Comparison of ENCODE assay signal across 10 cellular contexts in the genomic region with DNA sequence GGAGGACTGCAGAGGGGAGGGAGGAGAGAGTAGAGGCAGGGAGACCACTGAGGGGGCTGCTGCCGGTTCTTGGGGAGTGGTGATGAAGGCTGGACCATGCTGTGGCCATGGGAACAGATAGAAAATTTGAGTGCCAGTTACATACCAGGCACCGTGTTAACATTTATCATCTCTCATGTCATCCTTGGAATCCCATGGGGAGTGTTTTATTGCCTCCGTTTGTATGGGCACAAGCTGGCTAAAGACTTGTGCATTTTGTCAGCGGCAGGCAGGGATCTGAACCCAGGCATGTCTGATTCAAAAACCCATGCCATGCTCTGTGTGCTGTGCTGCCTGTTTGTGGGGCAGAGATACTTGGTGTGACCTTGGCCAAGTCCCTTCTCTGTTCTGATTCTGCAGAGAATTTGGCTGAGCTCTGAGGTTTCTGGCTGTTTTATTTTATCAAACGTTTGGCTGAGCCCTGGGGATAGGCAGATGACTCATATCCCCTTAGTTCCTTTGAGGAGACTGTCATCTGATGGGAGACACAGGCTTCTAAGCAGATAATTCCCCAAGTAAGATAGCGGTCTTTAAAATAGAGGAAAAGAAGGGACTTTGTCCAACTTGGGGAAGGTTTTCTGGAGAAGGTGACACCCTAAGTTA. TPM values are rescaled to one million over a fixed set of nuclear protein-coding genes. Genes with fewer than 3 reads are reported as not detected.
DNase-seq lines count a peak whose midpoint lies in the region; FAIRE-seq and TF ChIP-seq lines count a peak whose summit lies in the region.
"Had no signal": no experiment of that assay in that cellular context is flagged by ENCODE, and none has a peak within 500 bp of the region (broad histone marks: within the 10 kb centered on the region; RNA-seq: fewer than 3 reads in every experiment).

No MANE protein-coding gene starts in this region.

- H3K9me3 ChIP-seq in A673 (ENCODE audit: low read depth, low read length, poor library complexity, severe bottlenecking) (no peaks in the 10 kb centered on the region), liver (ENCODE audit: control insufficient read depth in 4 of 4, low read length in 3 of 4) (no peaks in the 10 kb centered on the region), small intestine (ENCODE audit: control insufficient read depth, low read depth) (no peaks in the 10 kb centered on the region), Karpas-422 (ENCODE audit: low read length) (no peaks in the 10 kb centered on the region)

- H3K9ac ChIP-seq in liver (ENCODE audit: low read depth in 1 of 2, low read length in 2 of 2) (peak overlapping the region; percentile 0 to 3), Karpas-422 (ENCODE audit: low read length) (no peak overlapping the region)

- H2AFZ ChIP-seq in Karpas-422 (ENCODE audit: low read length): no peak overlapping the region

- H3K27ac ChIP-seq in A673 (ENCODE audit: low read depth, low read length, poor library complexity, severe bottlenecking): no peak overlapping the region
- peak overlapping the region; percentile 88 to 93 for H3K27ac ChIP-seq in liver (ENCODE audit: low read depth in 1 of 2, low read length in 2 of 2)
- H3K27ac ChIP-seq in small intestine (ENCODE audit: low read depth in 1 of 2, low read length in 1 of 2): no peak overlapping the region
- no peak overlapping the region for H3K27ac ChIP-seq in Karpas-422 (ENCODE audit: low read length)

- in situ Hi-C loops in astrocyte of the spinal cord (cut with HindIII; ENCODE audit: low sequenced_read_pairs): no loop called here

- TF ChIP-seq CTCF in A673 (conservative IDR thresholded peaks at IDR 0.05; ENCODE audit: low read depth, low read length): no peak
- TF ChIP-seq CTCF in astrocyte of the spinal cord (IDR thresholded peaks at IDR 0.05; ENCODE audit: low read depth, low read length): no peak
- TF ChIP-seq CTCF in liver (IDR thresholded peaks at IDR 0.05; ENCODE audit: low read depth, low read length, missing input control): no peak
- TF ChIP-seq CTCF in lower leg skin (IDR thresholded peaks at IDR 0.05): no peak

- H3K4me1 ChIP-seq in A673 (ENCODE audit: insufficient read depth, low read length, poor library complexity, severe bottlenecking) (peaks cover 24% of the 10 kb centered on the region), liver (ENCODE audit: control insufficient read depth in 4 of 4, insufficient read depth in 4 of 4, low read length in 3 of 4) (peaks cover 29 to 89% (median 80%) of the 10 kb centered on the region in 4 donors), small intestine (ENCODE audit: control insufficient read depth in 2 of 2, insufficient read depth in 1 of 2, low read depth in 1 of 2, low read length in 1 of 2) (peaks cover 0 to 3% of the 10 kb centered on the region in 2 donors), Karpas-422 (ENCODE audit: low read length) (no peaks in the 10 kb centered on the region)

- H3K4me3 ChIP-seq in A673 (ENCODE audit: low read depth, low read length, poor library complexity, severe bottlenecking) (no peak overlapping the region), astrocyte of the spinal cord (ENCODE audit: low read depth, low read length) (no peak overlapping the region), liver (ENCODE audit: low read depth in 1 of 3, low read length in 3 of 3) (no peak overlapping the region), lower leg skin (ENCODE audit: low read depth, poor library complexity, severe bottlenecking) (no peak overlapping the region), small intestine (ENCODE audit: low read depth in 1 of 2, low read length in 2 of 2) (no peak overlapping the region), Karpas-422 (ENCODE audit: low read length) (no peak overlapping the region)

- H3K9me2 ChIP-seq in Karpas-422 (replicated peaks; ENCODE audit: insufficient read depth, low read length): no peaks in the 10 kb centered on the region

- FAIRE-seq in small intestine (lab: Jason Lieb, UNC): no peak

- H3K4me2 ChIP-seq in Karpas-422 (ENCODE audit: low read depth, low read length, poor library complexity, severe bottlenecking): no peak overlapping the region

- no peaks in the 10 kb centered on the region for H4K20me1 ChIP-seq in Karpas-422 (ENCODE audit: insufficient read depth, low read depth, low read length)

- peak in 1 of 2 donors; percentile 20 for TF ChIP-seq RAD21 in liver (IDR thresholded peaks at IDR 0.05)

- no peaks in the 10 kb centered on the region for H3K79me2 ChIP-seq in Karpas-422 (ENCODE audit: low read length)

- POLR2A ChIA-PET in A673 (lab: Charles Lee; ENCODE audit: low non-redundant PET): interaction anchor here (0.5 to 0.6 kb wide), 2 partner anchors 10 to 33 kb away, joined by 3 to 4 read pairs; no protein-coding TSS in a partner anchor

- DNase-seq in A673 (ENCODE audit: low spot score) (peak; percentile 86), LHCN-M2 (ENCODE audit: low read depth) (peak; percentile 74), astrocyte of the spinal cord (ENCODE audit: low read depth, low spot score) (peak; percentile 62), lower leg skin (ENCODE audit: low spot score in 2 of 2) (no peak), small intestine (no peak), Karpas-422 (no peak)
- no peak for DNase-seq in activated T-cell treated with anti-CD3 and anti-CD28 coated beads, Interleukin-2, amount 50 U/mL, for 1 hour
- DNase-seq: activated CD4-positive, alpha-beta T cell treated with anti-CD3 and anti-CD28 coated beads, Interleukin-2, amount 50 U/mL, for 48 hours; NCI-H1417 treated with DMSO at 0.1 percent for 48 hours had no signal

- CTCF ChIA-PET in A673 (lab: Charles Lee): interaction anchor here (0.7 to 1.9 kb wide), 3 partner anchors 21 to 24 kb away, joined by 3 to 7 read pairs (median 3); partner anchors contain the start of gene COL27A1

- 54% methylated on average over 6 of the region's 6 CpGs for WGBS in liver
- 23 to 33% methylated on average over 6 of the region's 6 CpGs for WGBS in lower leg skin, 2 donors
- 37 to 50% (median 46%) methylated on average over 6 of the region's 6 CpGs for WGBS in small intestine, 3 donors

- TF ChIP-seq POLR2A in lower leg skin (IDR thresholded peaks at IDR 0.05): no peak

- no TSS peak for BruUV-seq in A673 (replicated peaks; lab: Mats Ljungman, UMichigan)

- H3K27me3 ChIP-seq in A673 (replicated peaks; ENCODE audit: insufficient read depth, low read depth, low read length, poor library complexity) (no peaks in the 10 kb centered on the region), liver (ENCODE audit: control insufficient read depth in 4 of 4, insufficient read depth in 4 of 4, low read length in 3 of 4) (no peaks in the 10 kb centered on the region), small intestine (ENCODE audit: control insufficient read depth in 2 of 2, insufficient read depth in 2 of 2, low read length in 2 of 2) (peaks cover 0 to 2% of the 10 kb centered on the region in 2 donors), Karpas-422 (ENCODE audit: low read length) (no peaks in the 10 kb centered on the region)

- no peaks in the 10 kb centered on the region for H3K36me3 ChIP-seq in A673 (ENCODE audit: insufficient read depth, low read length, poor library complexity, severe bottlenecking)
- H3K36me3 ChIP-seq in liver (ENCODE audit: control insufficient read depth in 4 of 4, insufficient read depth in 3 of 4, low read depth in 1 of 4, low read length in 3 of 4): no peaks in the 10 kb centered on the region
- no peaks in the 10 kb centered on the region for H3K36me3 ChIP-seq in small intestine (ENCODE audit: control insufficient read depth in 2 of 2, insufficient read depth in 2 of 2, low read length in 2 of 2)
- H3K36me3 ChIP-seq in Karpas-422 (ENCODE audit: insufficient read depth, low read length): no peaks in the 10 kb centered on the region

- intact Hi-C loops in A673 (cut with micrococcal nuclease; ENCODE audit: unreplicated experiment): no loop called here
- intact Hi-C loops in lower leg skin (cut with DNase I; ENCODE audit: low total_unique reads): loop anchor here (10.0 kb wide), 1 partner anchor 47 kb away; no protein-coding TSS in a partner anchor

TF ChIP-seq in liver, 16 proteins besides CTCF, POLR2A, EP300 and RAD21 (continues in another document):
- TF ChIP-seq GABPA (IDR thresholded peaks at IDR 0.05 in 1 of 2, conservative IDR thresholded peaks at IDR 0.05 in 1 of 2) (no peak), ATF3 (IDR thresholded peaks at IDR 0.05) (no peak), HNF4G (IDR thresholded peaks at IDR 0.05) (no peak), REST (IDR thresholded peaks at IDR 0.05) (no peak)

RNA-seq across cellular contexts. Expression of gene COL27A1, which starts 22.2 kb away (rescaled TPM):
- total RNA-seq in A673 (2021) (37.0 and 37.6 TPM in 2 replicates), LHCN-M2 (2014; rRNA removed) (6.7 and 11.4 TPM in 2 replicates), liver (10 to 100 TPM; 13.3 to 20.4 TPM), lower leg skin (10 to 100 TPM in 3 of 4 donors, 1 to 10 TPM in 1; 9.4 to 16.1 (median 12.3) TPM)
- polyA plus RNA-seq in LHCN-M2 (2012): 3.5 TPM
- polyA plus RNA-seq in liver (10 to 100 TPM in 1 of 2 donors, 1 to 10 TPM in 1; 7.0 to 10.7 TPM), small intestine (1 to 10 TPM in 2 of 3 donors, under 1 TPM in 1; 0.45 to 2.4 (median 1.1) TPM)
- not detected in 2 replicates for total RNA-seq in Karpas-422 (2014; rRNA removed; shearing (Covaris generic); ENCODE audit: low replicate concordance)

Comparison
In these comparisons a context has a peak if more than half of its experiments do, and no peak if none do; other contexts are left out.
1. DNase-seq: peak in A673 (single experiment), LHCN-M2 (single experiment) and astrocyte of the spinal cord (single experiment); none in lower leg skin (0 of 2), small intestine (single experiment), activated T-cell treated with anti-CD3 and anti-CD28 coated beads, Interleukin-2, amount 50 U/mL, for 1 hour (single experiment) and Karpas-422 (single experiment).
2. H3K27ac ChIP-seq: peak in liver (2 of 2); none in A673 (single experiment), small intestine (0 of 2) and Karpas-422 (single experiment).